19 cellular contexts compared by ENCODE assay signal in genomic region chr16:2743007-2743810, GRCh38. TPM values are rescaled to one million over a fixed set of nuclear protein-coding genes. Genes with fewer than 3 reads are reported as not detected.
DNase-seq lines count a peak whose midpoint lies in the region; ATAC-seq and TF ChIP-seq lines count a peak whose summit lies in the region.
"Had no signal": no experiment of that assay in that cellular context is flagged by ENCODE, and none has a peak within 500 bp of the region (broad histone marks: within the 10 kb centered on the region; RNA-seq: fewer than 3 reads in every experiment).

No MANE protein-coding gene starts in this region.

- no peak overlapping the region for H3K4me3 ChIP-seq in BLaER1
- no peak overlapping the region for H3K4me3 ChIP-seq in HEK293 (ENCODE audit: low read depth, low read length)
- no peak overlapping the region for H3K4me3 ChIP-seq in lower lobe of right lung
- H3K4me3 ChIP-seq: GM23338 had no signal

- H3K4me1 ChIP-seq in BLaER1 (peaks cover 7% of the 10 kb centered on the region), HEK293 (ENCODE audit: control insufficient read depth, insufficient read depth, low read length) (no peaks in the 10 kb centered on the region), lower lobe of right lung (no peaks in the 10 kb centered on the region)

- H3K36me3 Mint-ChIP-seq in T-helper 17 cell (ENCODE audit: low read depth) = no peaks in the 10 kb centered on the region
- H3K36me3 Mint-ChIP-seq: CD4-positive, CD25-positive, alpha-beta regulatory T cell; CD8-positive, alpha-beta memory T cell had no signal

- H3K27ac Mint-ChIP-seq in T-helper 17 cell = no peak overlapping the region
- H3K27ac Mint-ChIP-seq: B cell; CD4-positive, CD25-positive, alpha-beta regulatory T cell; GM23338 had no signal

- intact Hi-C loops in lower lobe of right lung (cut with DNase I) (no loop called here), posterior vena cava (cut with DNase I) (no loop called here)

- no peak overlapping the region for H3K4me3 Mint-ChIP-seq in T-helper 17 cell
- H3K4me3 Mint-ChIP-seq: B cell; CD8-positive, alpha-beta memory T cell; GM23338 had no signal

- POLR2A ChIA-PET in HEK293 (lab: Yijun Ruan, JAX) = no interaction called here

- DNase-seq in lower lobe of right lung (peak; percentile 36), posterior vena cava (ENCODE audit: low spot score) (peak; percentile 47), T-helper 17 cell (no peak), dermis blood vessel endothelial cell (no peak)
- DNase-seq: C1 segment of cervical spinal cord; CD4-positive, CD25-positive, alpha-beta regulatory T cell; CD8-positive, alpha-beta memory T cell; COR-L47; DMS79; GDM1 had no signal

- CTCF ChIA-PET in HEK293 (lab: Yijun Ruan, JAX) = no interaction called here

- H3K9me3 ChIP-seq in BLaER1 = no peaks in the 10 kb centered on the region
- H3K9me3 ChIP-seq in HEK293 (ENCODE audit: control insufficient read depth, insufficient read depth, low read depth, low read length) = no peaks in the 10 kb centered on the region
- no peaks in the 10 kb centered on the region for H3K9me3 ChIP-seq in lower lobe of right lung
- no peaks in the 10 kb centered on the region for H3K9me3 ChIP-seq in T-helper 17 cell (ENCODE audit: control insufficient read depth, low read length, poor library complexity, severe bottlenecking)

- no peaks in the 10 kb centered on the region for H3K27me3 ChIP-seq in BLaER1
- no peaks in the 10 kb centered on the region for H3K27me3 ChIP-seq in lower lobe of right lung (ENCODE audit: low read depth)

- H3K27me3 Mint-ChIP-seq in T-helper 17 cell = peaks cover 5% of the 10 kb centered on the region
- H3K27me3 Mint-ChIP-seq: B cell had no signal

- H3K27ac ChIP-seq in BLaER1 (no peak overlapping the region), HEK293 (ENCODE audit: extremely low read depth, low read depth, low read length) (no peak overlapping the region), lower lobe of right lung (no peak overlapping the region)
- H3K27ac ChIP-seq: HL-60 had no signal

- ATAC-seq in lower lobe of right lung (peak in 1 of 2 donors; percentile 7), HG02973 (IDR thresholded peaks at IDR 0.05; ENCODE audit: unreplicated experiment) (no peak), T-helper 17 cell (no peak)
- ATAC-seq: GM23338 had no signal

- H3K9ac ChIP-seq in BLaER1 = 0 out of 2 replicates have a peak overlapping the region, but pooled peaks have one; percentile 31

- H3K4me1 Mint-ChIP-seq in T-helper 17 cell = no peaks in the 10 kb centered on the region
- H3K4me1 Mint-ChIP-seq: B cell; CD4-positive, CD25-positive, alpha-beta regulatory T cell; CD8-positive, alpha-beta memory T cell had no signal

- no peak overlapping the region for H3K4me2 ChIP-seq in BLaER1
- H3K4me2 ChIP-seq: GM23338 had no signal

- H3K36me3 ChIP-seq in BLaER1 = no peaks in the 10 kb centered on the region
- H3K36me3 ChIP-seq in HEK293 (ENCODE audit: control insufficient read depth in 2 of 2, insufficient read depth in 1 of 2, low read length in 2 of 2) = no peaks in the 10 kb centered on the region; a peak in 1 of 3 replicates
- no peaks in the 10 kb centered on the region for H3K36me3 ChIP-seq in lower lobe of right lung

- H4K20me1 ChIP-seq in BLaER1 = no peaks in the 10 kb centered on the region

- TF ChIP-seq CTCF in HEK293 (tag by site-specific recombination; IDR thresholded peaks at IDR 0.05) = no peak
- no peak for TF ChIP-seq CTCF in lower lobe of right lung (IDR thresholded peaks at IDR 0.05)

TF ChIP-seq in HEK293, 187 proteins besides CTCF, POLR2A, EP300 and RAD21:
- TF ChIP-seq ZNF658 (tag by site-specific recombination; IDR thresholded peaks at IDR 0.05) = no peak
- TF ChIP-seq ZNF10 (tag by site-specific recombination; IDR thresholded peaks at IDR 0.05) = peak; percentile 60; the same call in 1 of the 2 replicates

RNA-seq across cellular contexts. Expression of gene SRRM2, which starts 9.2 kb away (rescaled TPM):
- total RNA-seq in lower lobe of right lung = 659 TPM
- 100 to 1,000 TPM; 320 to 360 TPM for total RNA-seq in posterior vena cava
- total RNA-seq in T-helper 17 cell = 1,000 to 10,000 TPM; 1,185 to 1,285 TPM
- total RNA-seq in dermis blood vessel endothelial cell = 59.5 and 66.2 TPM in 2 replicates

RNA-seq across cellular contexts. Expression of gene PRSS27, which starts 23.2 kb away (rescaled TPM):
- 1.3 TPM for total RNA-seq in lower lobe of right lung
- 1 to 10 TPM in 1 of 2 donors, under 1 TPM in 1; 0.71 to 1.4 TPM for total RNA-seq in posterior vena cava
- 1 to 10 TPM in 1 of 2 donors, under 1 TPM in 1; 0.83 to 1.4 TPM for total RNA-seq in T-helper 17 cell
- 0.09 and 0.51 TPM in 2 replicates for total RNA-seq in dermis blood vessel endothelial cell
- total RNA-seq: Daoy, HT1080 had no signal

RNA-seq across cellular contexts. Expression of gene ELOB, which starts 33.9 kb away (rescaled TPM):
- 196 TPM for total RNA-seq in lower lobe of right lung
- total RNA-seq in posterior vena cava = 100 to 1,000 TPM; 182 to 196 TPM
- 100 to 1,000 TPM; 121 to 131 TPM for total RNA-seq in T-helper 17 cell
- total RNA-seq in dermis blood vessel endothelial cell = 132 and 314 TPM in 2 replicates

RNA-seq across cellular contexts. Expression of gene PRSS33, which starts 44.2 kb away (rescaled TPM):
- total RNA-seq in lower lobe of right lung (not detected), posterior vena cava (not detected), T-helper 17 cell (not detected), dermis blood vessel endothelial cell (not detected in 2 replicates)
- total RNA-seq: B cell; CD4-positive, CD25-positive, alpha-beta regulatory T cell; Daoy; HT1080 had no signal

RNA-seq across cellular contexts. Expression of gene PRSS41, which starts 55.1 kb away (rescaled TPM):
- not detected for total RNA-seq in lower lobe of right lung
- not detected for total RNA-seq in posterior vena cava
- not detected for total RNA-seq in T-helper 17 cell
- not detected in 2 replicates for total RNA-seq in dermis blood vessel endothelial cell
- total RNA-seq: A172; B cell; CD4-positive, CD25-positive, alpha-beta regulatory T cell; CD8-positive, alpha-beta memory T cell; Daoy; GM23338; HT1080 had no signal

Comparison
In these comparisons a context has a peak if more than half of its experiments do, and no peak if none do; other contexts are left out.
1. DNase-seq: peak in lower lobe of right lung (single experiment) and posterior vena cava (single experiment); none in T-helper 17 cell (0 of 3) and dermis blood vessel endothelial cell (single experiment).